Comparison of ENCODE assay signal across 12 cellular contexts in genomic region chr20:38001173-38001875, GRCh38. TPM values are rescaled to one million over a fixed set of nuclear protein-coding genes. Genes with fewer than 3 reads are reported as not detected.
A peak's percentile ranks its signal among the peaks of the same experiment; 100 is the strongest.
DNase-seq lines count a peak whose midpoint lies in the region; ATAC-seq, FAIRE-seq and TF ChIP-seq lines count a peak whose summit lies in the region.
"Had no signal": no experiment of that assay in that cellular context is flagged by ENCODE, and none has a peak within 500 bp of the region (broad histone marks: within the 10 kb centered on the region; RNA-seq: fewer than 3 reads in every experiment).

No MANE protein-coding gene starts in this region.

- CTCF ChIA-PET in activated CD8-positive, alpha-beta T cell treated with anti-CD3 and anti-CD28 coated beads for 36 hours (lab: Charles Lee), result no interaction called here
- CTCF ChIA-PET in activated CD8-positive, alpha-beta T cell treated with anti-CD3 and anti-CD28 coated beads, Interleukin-2, amount 10 ng/mL, durations not matched to agents 7 days and 5 days (lab: Charles Lee), result no interaction called here

- H3K27me3 Mint-ChIP-seq in activated CD8-positive, alpha-beta T cell treated with anti-CD3 and anti-CD28 coated beads for 36 hours, result no peaks in the 10 kb centered on the region
- H3K27me3 Mint-ChIP-seq in activated CD8-positive, alpha-beta T cell treated with anti-CD3 and anti-CD28 coated beads, Interleukin-2, amount 10 ng/mL, durations not matched to agents 7 days and 5 days (ENCODE audit: low read depth), result no peaks in the 10 kb centered on the region
- H3K27me3 Mint-ChIP-seq in osteocyte (ENCODE audit: unreplicated experiment), result no peaks in the 10 kb centered on the region

- H3K4me1 Mint-ChIP-seq in activated CD8-positive, alpha-beta T cell treated with anti-CD3 and anti-CD28 coated beads for 36 hours (ENCODE audit: low read depth), result peaks cover 17% of the 10 kb centered on the region
- no peaks in the 10 kb centered on the region for H3K4me1 Mint-ChIP-seq in activated CD8-positive, alpha-beta T cell treated with anti-CD3 and anti-CD28 coated beads, Interleukin-2, amount 10 ng/mL, durations not matched to agents 7 days and 5 days (ENCODE audit: low read depth)
- peaks cover 8% of the 10 kb centered on the region for H3K4me1 Mint-ChIP-seq in osteocyte (ENCODE audit: unreplicated experiment)

- POLR2A ChIA-PET in activated CD8-positive, alpha-beta T cell treated with anti-CD3 and anti-CD28 coated beads for 36 hours (lab: Charles Lee), result interaction anchor here (0.8 kb wide), 1 partner anchor 18 kb away, joined by 3 read pairs; no protein-coding TSS in a partner anchor
- POLR2A ChIA-PET in activated CD8-positive, alpha-beta T cell treated with anti-CD3 and anti-CD28 coated beads, Interleukin-2, amount 10 ng/mL, durations not matched to agents 7 days and 5 days (lab: Charles Lee), result no interaction called here

- H3K4me3 Mint-ChIP-seq in activated CD8-positive, alpha-beta T cell treated with anti-CD3 and anti-CD28 coated beads for 36 hours, result no peak overlapping the region
- H3K4me3 Mint-ChIP-seq in activated CD8-positive, alpha-beta T cell treated with anti-CD3 and anti-CD28 coated beads, Interleukin-2, amount 10 ng/mL, durations not matched to agents 7 days and 5 days, result no peak overlapping the region
- no peak overlapping the region for H3K4me3 Mint-ChIP-seq in osteocyte (ENCODE audit: unreplicated experiment)

- peaks cover 48% of the 10 kb centered on the region for H3K36me3 Mint-ChIP-seq in activated CD8-positive, alpha-beta T cell treated with anti-CD3 and anti-CD28 coated beads for 36 hours (ENCODE audit: low read depth)
- H3K36me3 Mint-ChIP-seq in activated CD8-positive, alpha-beta T cell treated with anti-CD3 and anti-CD28 coated beads, Interleukin-2, amount 10 ng/mL, durations not matched to agents 7 days and 5 days (ENCODE audit: low read depth), result peaks cover 43% of the 10 kb centered on the region
- peaks cover 33% of the 10 kb centered on the region for H3K36me3 Mint-ChIP-seq in osteocyte (ENCODE audit: unreplicated experiment)

- no peak overlapping the region for H3K4me3 ChIP-seq in MG63
- no peak overlapping the region for H3K4me3 ChIP-seq in bronchial epithelial cell (ENCODE audit: low read depth, low read length)

- ATAC-seq in activated CD8-positive, alpha-beta T cell treated with anti-CD3 and anti-CD28 coated beads for 36 hours, result peak; percentile 68
- no peak for ATAC-seq in activated CD8-positive, alpha-beta T cell treated with anti-CD3 and anti-CD28 coated beads, Interleukin-2, amount 10 ng/mL, durations not matched to agents 7 days and 5 days

- no peaks in the 10 kb centered on the region for H3K9me3 Mint-ChIP-seq in activated CD8-positive, alpha-beta T cell treated with anti-CD3 and anti-CD28 coated beads for 36 hours
- no peaks in the 10 kb centered on the region for H3K9me3 Mint-ChIP-seq in activated CD8-positive, alpha-beta T cell treated with anti-CD3 and anti-CD28 coated beads, Interleukin-2, amount 10 ng/mL, durations not matched to agents 7 days and 5 days (ENCODE audit: insufficient read depth)
- H3K9me3 Mint-ChIP-seq in osteocyte (ENCODE audit: unreplicated experiment), result no peaks in the 10 kb centered on the region

- H3K27ac Mint-ChIP-seq in activated CD8-positive, alpha-beta T cell treated with anti-CD3 and anti-CD28 coated beads for 36 hours, result no peak overlapping the region
- H3K27ac Mint-ChIP-seq in activated CD8-positive, alpha-beta T cell treated with anti-CD3 and anti-CD28 coated beads, Interleukin-2, amount 10 ng/mL, durations not matched to agents 7 days and 5 days, result no peak overlapping the region
- no peak overlapping the region for H3K27ac Mint-ChIP-seq in osteocyte (ENCODE audit: unreplicated experiment)

- FAIRE-seq in bronchial epithelial cell (lab: Jason Lieb, UNC), result no peak

- intact Hi-C loops in activated CD8-positive, alpha-beta T cell treated with anti-CD3 and anti-CD28 coated beads for 36 hours (cut with micrococcal nuclease), result no loop called here

- no peaks in the 10 kb centered on the region for H3K9me3 ChIP-seq in MG63

- DNase-seq in activated CD8-positive, alpha-beta T cell treated with anti-CD3 and anti-CD28 coated beads for 36 hours, result no peak
- no peak for DNase-seq in activated CD8-positive, alpha-beta T cell treated with anti-CD3 and anti-CD28 coated beads, Interleukin-2, amount 10 ng/mL, durations not matched to agents 7 days and 5 days
- DNase-seq in MG63 (peak; percentile 59), bronchial epithelial cell (ENCODE audit: low read depth) (peak; percentile 91), non-pigmented ciliary epithelial cell (ENCODE audit: low read depth) (peak; percentile 61), osteocyte (ENCODE audit: extremely low spot score, unreplicated experiment) (no peak), GM19240 (ENCODE audit: insufficient read length, low spot score) (no peak)
- no peak for DNase-seq in activated CD8-positive, alpha-beta memory T cell treated with anti-CD3 and anti-CD28 coated beads for 24 hours
- DNase-seq: AML-193, aorta, KG1, RPMI8226 had no signal

- peaks cover 68% of the 10 kb centered on the region for H3K36me3 ChIP-seq in MG63
- H3K36me3 ChIP-seq in bronchial epithelial cell (ENCODE audit: control insufficient read depth, insufficient read depth, low read length), result peaks cover 13% of the 10 kb centered on the region

- no peak for TF ChIP-seq CTCF in activated CD8-positive, alpha-beta T cell treated with anti-CD3 and anti-CD28 coated beads for 36 hours (IDR thresholded peaks at IDR 0.05)
- no peak for TF ChIP-seq CTCF in bronchial epithelial cell (IDR thresholded peaks at IDR 0.05; ENCODE audit: insufficient read depth, low read length, severe bottlenecking)
- no peak for TF ChIP-seq CTCF in osteocyte (IDR thresholded peaks at IDR 0.05)

- H3K27me3 ChIP-seq in MG63, result no peaks in the 10 kb centered on the region
- H3K27me3 ChIP-seq in bronchial epithelial cell (ENCODE audit: control insufficient read depth, insufficient read depth, low read length), result no peaks in the 10 kb centered on the region

RNA-seq across cellular contexts. Expression of gene TTI1, which starts 31.9 kb away (rescaled TPM):
- 10 to 100 TPM; 34.1 to 39.7 TPM for total RNA-seq in activated CD8-positive, alpha-beta T cell treated with anti-CD3 and anti-CD28 coated beads for 36 hours
- total RNA-seq in activated CD8-positive, alpha-beta T cell treated with anti-CD3 and anti-CD28 coated beads, Interleukin-2, amount 10 ng/mL, durations not matched to agents 7 days and 5 days, result 10 to 100 TPM; 29.3 to 32.2 TPM
- 25.0 and 27.0 TPM in 2 replicates for total RNA-seq in MG63 (2014; rRNA removed; shearing (Covaris generic); ENCODE audit: low replicate concordance)
- total RNA-seq in bronchial epithelial cell (14.6 and 14.7 TPM in 2 replicates), osteocyte (16.2 and 17.9 TPM in 2 replicates)

RNA-seq across cellular contexts. Expression of gene RPRD1B, which starts 32.2 kb away (rescaled TPM):
- total RNA-seq in activated CD8-positive, alpha-beta T cell treated with anti-CD3 and anti-CD28 coated beads for 36 hours, result 10 to 100 TPM; 29.1 to 29.3 TPM
- total RNA-seq in activated CD8-positive, alpha-beta T cell treated with anti-CD3 and anti-CD28 coated beads, Interleukin-2, amount 10 ng/mL, durations not matched to agents 7 days and 5 days, result 10 to 100 TPM; 32.4 to 34.3 TPM
- 4.3 and 9.3 TPM in 2 replicates for total RNA-seq in MG63 (2014; rRNA removed; shearing (Covaris generic); ENCODE audit: low replicate concordance)
- total RNA-seq in bronchial epithelial cell, result 18.7 and 25.0 TPM in 2 replicates
- total RNA-seq in osteocyte, result 26.9 and 28.5 TPM in 2 replicates

Comparison
In these comparisons a context has a peak if more than half of its experiments do, and no peak if none do; other contexts are left out.
1. DNase-seq: peak in MG63 (single experiment), bronchial epithelial cell (single experiment) and non-pigmented ciliary epithelial cell (single experiment); none in activated CD8-positive, alpha-beta T cell treated with anti-CD3 and anti-CD28 coated beads for 36 hours (single experiment), activated CD8-positive, alpha-beta T cell treated with anti-CD3 and anti-CD28 coated beads, Interleukin-2, amount 10 ng/mL, durations not matched to agents 7 days and 5 days (single experiment), osteocyte (single experiment), activated CD8-positive, alpha-beta memory T cell treated with anti-CD3 and anti-CD28 coated beads for 24 hours (single experiment) and GM19240 (single experiment).